19 cellular contexts compared by ENCODE assay signal in the genomic region with DNA sequence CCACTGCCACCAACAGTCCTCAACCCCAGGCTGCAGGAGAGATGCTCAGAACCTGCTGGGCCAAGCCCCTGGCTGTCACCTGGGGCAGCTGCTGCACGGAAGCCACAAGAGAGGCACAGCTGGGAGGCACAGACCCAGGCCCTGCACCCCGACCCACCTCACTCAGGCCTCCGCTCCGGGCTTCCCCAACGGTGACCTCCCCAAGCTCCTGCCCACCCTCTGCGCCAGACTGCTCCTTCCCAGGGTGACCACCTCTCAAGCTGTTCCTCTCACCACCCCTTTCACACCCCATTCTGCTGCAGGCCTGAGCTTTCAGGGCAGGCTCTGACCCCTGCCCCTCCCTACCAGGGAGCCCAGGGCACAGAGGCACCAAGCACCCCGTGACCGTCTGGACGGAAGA. TPM values are rescaled to one million over a fixed set of nuclear protein-coding genes. Genes with fewer than 3 reads are reported as not detected.
DNase-seq lines count a peak whose midpoint lies in the region; ATAC-seq, FAIRE-seq and TF ChIP-seq lines count a peak whose summit lies in the region.
"Had no signal": no experiment of that assay in that cellular context is flagged by ENCODE, and none has a peak within 500 bp of the region (broad histone marks: within the 10 kb centered on the region; RNA-seq: fewer than 3 reads in every experiment).

No MANE protein-coding gene starts in this region.

- H3K4me2 ChIP-seq in H9 (ENCODE audit: insufficient read depth, insufficient read length, low read length) (no peak overlapping the region), GM12878 (ENCODE audit: control insufficient read depth, insufficient read depth) (peak overlapping the region; percentile 95)

- intact Hi-C loops in GM12878 (cut with micrococcal nuclease; ENCODE audit: unreplicated experiment), result no loop called here

- FAIRE-seq in GM12878 (lab: Jason Lieb, UNC) (no peak), small intestine (lab: Jason Lieb, UNC) (no peak)
- FAIRE-seq: H54 had no signal

- TF ChIP-seq RAD21 in GM12878 (IDR thresholded peaks at IDR 0.05; ENCODE audit: insufficient read depth, low read depth, low read length), result no peak

- H3K23ac ChIP-seq in H9 (ENCODE audit: insufficient read length, low read depth, low read length), result no peak overlapping the region

- no peak for TF ChIP-seq CTCF in GM12864 (IDR thresholded peaks at IDR 0.05; ENCODE audit: low read depth, low read length, missing control alignments)
- TF ChIP-seq CTCF in H9 (conservative IDR thresholded peaks at IDR 0.05), result no peak
- TF ChIP-seq CTCF in GM12878 (IDR thresholded peaks at IDR 0.05 in 2 of 3, conservative IDR thresholded peaks at IDR 0.05 in 1 of 3; ENCODE audit: control insufficient read depth in 2 of 3, extremely low read depth in 1 of 3, insufficient read depth in 1 of 3, low read depth in 3 of 3, low read length in 3 of 3), result no peak
- no peak for TF ChIP-seq CTCF in GM10266 (IDR thresholded peaks at IDR 0.05; ENCODE audit: control insufficient read depth, insufficient read depth, low read depth, missing control alignments)

- no peak overlapping the region for H2BK12ac ChIP-seq in H9 (ENCODE audit: insufficient read length, low read depth, low read length)

- TF ChIP-seq POLR2A in GM12878 (IDR thresholded peaks at IDR 0.05; ENCODE audit: low read depth, low read length), result no peak

- no peak for DNase-seq in GM12864 (ENCODE audit: low read depth)
- no peak for DNase-seq in H9
- no peak for DNase-seq in GM12878 (ENCODE audit: low read depth, low spot score)
- no peak for DNase-seq in naive B cell
- DNase-seq in HAP-1 (ENCODE audit: low spot score in 2 of 2), result no peak
- no peak for DNase-seq in T-cell
- DNase-seq in GM10266 (ENCODE audit: extremely low spot score), result no peak
- DNase-seq in small intestine, result no peak
- DNase-seq: activated CD4-positive, alpha-beta T cell treated with anti-CD3 and anti-CD28 coated beads, Interleukin-2, amount 10 ng/mL, durations not matched to agents 24 days and 14 days; brain microvascular endothelial cell; DMS 273 treated with DMSO at 0.1 percent for 48 hours; NCI-H1694; NCI-H446; sigmoid colon; stimulated activated CD4-positive, alpha-beta T cell treated with anti-CD3 and anti-CD28 coated beads, Interleukin-2, amount 100 ng/mL, for 48 hours; testis had no signal

- H4K5ac ChIP-seq in H9 (ENCODE audit: insufficient read length, low read depth, low read length), result no peak overlapping the region

- H2AK5ac ChIP-seq in H9 (ENCODE audit: insufficient read length, low read length), result no peak overlapping the region

- no peak overlapping the region for H2BK5ac ChIP-seq in H9 (ENCODE audit: insufficient read length, low read length)

- ATAC-seq in GM12878, result peak; percentile 5; the same call in 2 of the 3 replicates
- no peak for ATAC-seq in naive B cell (ENCODE audit: low read depth in 2 of 2)
- ATAC-seq in T-cell (replicated peaks in 1 of 4), result no peak
- ATAC-seq: activated naive CD4-positive, alpha-beta T cell treated with anti-CD3 and anti-CD28 coated beads, Interleukin-2, amount 50 U/mL, for 72 hours had no signal

- H3K9me3 ChIP-seq in H9 (ENCODE audit: control insufficient read depth, low read depth, low read length), result no peaks in the 10 kb centered on the region
- H3K9me3 ChIP-seq in GM12878 (replicated peaks; ENCODE audit: control insufficient read depth, insufficient read depth, low read length), result no peaks in the 10 kb centered on the region
- no peaks in the 10 kb centered on the region for H3K9me3 ChIP-seq in HAP-1
- H3K9me3 ChIP-seq in small intestine (ENCODE audit: control insufficient read depth, low read depth), result no peaks in the 10 kb centered on the region
- H3K9me3 ChIP-seq: neutrophil, sigmoid colon, testis had no signal

- no peak overlapping the region for H4K8ac ChIP-seq in H9 (replicated peaks; ENCODE audit: insufficient read length, low read depth, low read length)

- H3K27ac ChIP-seq in H9 (ENCODE audit: insufficient read length, low read depth, low read length) (no peak overlapping the region), GM12878 (ENCODE audit: control insufficient read depth, insufficient read depth) (peak overlapping the region; percentile 88), small intestine (ENCODE audit: low read depth in 1 of 2, low read length in 1 of 2) (no peak overlapping the region)
- H3K27ac ChIP-seq: brain microvascular endothelial cell, neutrophil, sigmoid colon, testis had no signal

- peak overlapping the region; percentile 8; the same call in 1 of the 2 replicates for H3K4ac ChIP-seq in H9 (ENCODE audit: low read depth, low read length)

- H3K9me3 Mint-ChIP-seq in H9 (no peaks in the 10 kb centered on the region), naive B cell (peaks cover 0 to 2% (median 0%) of the 10 kb centered on the region in 7 donors), T-cell (peaks cover 0 to 3% (median 2%) of the 10 kb centered on the region in 3 donors)
- H3K9me3 Mint-ChIP-seq: activated CD4-positive, alpha-beta T cell treated with anti-CD3 and anti-CD28 coated beads, Interleukin-2, amount 10 ng/mL, durations not matched to agents 24 days and 14 days; activated naive CD4-positive, alpha-beta T cell treated with anti-CD3 and anti-CD28 coated beads, Interleukin-2, amount 50 U/mL, for 72 hours had no signal

- no peak overlapping the region for H2BK15ac ChIP-seq in H9 (ENCODE audit: low read depth, low read length)

- in situ Hi-C loops in GM12878 (cut with MboI), result no loop called here
- in situ Hi-C loops in HAP-1 (cut with MboI; ENCODE audit: low sequenced_read_pairs), result no loop called here

- H3K27ac Mint-ChIP-seq in H9 (peak overlapping the region; percentile 90 to 97 (median 96); a peak in 5 of 7 replicates), naive B cell (peak overlapping the region in 5 of 6 donors; percentile 25 to 98 (median 92)), T-cell (no peak overlapping the region)
- H3K27ac Mint-ChIP-seq: activated CD4-positive, alpha-beta T cell treated with anti-CD3 and anti-CD28 coated beads, Interleukin-2, amount 10 ng/mL, durations not matched to agents 24 days and 14 days had no signal

- H3K4me1 ChIP-seq in H9 (ENCODE audit: insufficient read depth, low read length) (peaks cover 11% of the 10 kb centered on the region; the same call in 1 of the 2 replicates), GM12878 (ENCODE audit: control insufficient read depth, insufficient read depth, low read length) (peaks cover 62% of the 10 kb centered on the region), HAP-1 (peaks cover 51% of the 10 kb centered on the region), small intestine (ENCODE audit: control insufficient read depth in 2 of 2, insufficient read depth in 1 of 2, low read depth in 1 of 2, low read length in 1 of 2) (peaks cover 7 to 14% of the 10 kb centered on the region in 2 donors)

- H3K36me3 Mint-ChIP-seq in H9 (ENCODE audit: insufficient read depth in 1 of 3, low read depth in 3 of 3) (peaks cover 0 to under 1% (median 0%) of the 10 kb centered on the region in 3 experiments; a peak in 1 of 7 replicates), naive B cell (no peaks in the 10 kb centered on the region), T-cell (no peaks in the 10 kb centered on the region)

- H3K4me3 Mint-ChIP-seq in H9 (no peak overlapping the region; a peak in 1 of 5 replicates), naive B cell (peak overlapping the region; percentile 15 to 92 (median 86)), T-cell (no peak overlapping the region)
- H3K4me3 Mint-ChIP-seq: activated CD4-positive, alpha-beta T cell treated with anti-CD3 and anti-CD28 coated beads, Interleukin-2, amount 10 ng/mL, durations not matched to agents 24 days and 14 days had no signal

- POLR2A ChIA-PET in GM12878 (lab: Charles Lee) (interaction anchor here (0.7 to 2.1 kb wide), 3 partner anchors 9 to 32 kb away, joined by 3 to 14 read pairs (median 6); no protein-coding TSS in a partner anchor), T-cell (lab: Charles Lee) (no interaction called here)

- BruUV-seq in GM12878 (replicated peaks; lab: Mats Ljungman, UMichigan), result no TSS peak

- H3K18ac ChIP-seq in H9 (ENCODE audit: insufficient read length, low read depth, low read length), result peak overlapping the region; percentile 9

- H3K4me3 ChIP-seq in GM12864 (ENCODE audit: low read depth, low read length) (peak overlapping the region; percentile 48), GM12878 (peak overlapping the region; percentile 64; the same call in 1 of the 2 replicates), HAP-1 (no peak overlapping the region), small intestine (ENCODE audit: low read depth in 1 of 2, low read length in 2 of 2) (no peak overlapping the region)
- H3K4me3 ChIP-seq: sigmoid colon, testis had no signal

- peaks cover 69 to 71% of the 10 kb centered on the region in 2 experiments for H3K4me1 Mint-ChIP-seq in H9
- peaks cover 68 to 84% (median 80%) of the 10 kb centered on the region in 3 donors for H3K4me1 Mint-ChIP-seq in naive B cell
- H3K4me1 Mint-ChIP-seq in T-cell, result peaks cover 13 to 29% (median 18%) of the 10 kb centered on the region in 3 donors

- H3T11ph ChIP-seq in H9 (ENCODE audit: low read length), result no peak overlapping the region

- peaks cover 15% of the 10 kb centered on the region; the same call in 1 of the 2 replicates for H3K79me2 ChIP-seq in H9 (ENCODE audit: insufficient read depth, low read length)
- peaks cover 81% of the 10 kb centered on the region for H3K79me2 ChIP-seq in GM12878 (ENCODE audit: control insufficient read depth, insufficient read depth, low read length)

- H4K20me1 ChIP-seq in H9 (ENCODE audit: control insufficient read depth, insufficient read depth, insufficient read length) (no peaks in the 10 kb centered on the region), GM12878 (ENCODE audit: control insufficient read depth, insufficient read depth) (no peaks in the 10 kb centered on the region)

- no peak overlapping the region for H4K91ac ChIP-seq in H9 (ENCODE audit: insufficient read length, low read depth, low read length)

- H3K27me3 ChIP-seq in H9 (ENCODE audit: insufficient read depth, low read length), result no peaks in the 10 kb centered on the region
- no peaks in the 10 kb centered on the region for H3K27me3 ChIP-seq in GM12878 (replicated peaks in 1 of 2; ENCODE audit: control insufficient read depth in 2 of 2, insufficient read depth in 2 of 2, low read length in 1 of 2)
- no peaks in the 10 kb centered on the region for H3K27me3 ChIP-seq in HAP-1 (ENCODE audit: low read depth)
- H3K27me3 ChIP-seq in small intestine (ENCODE audit: control insufficient read depth in 2 of 2, insufficient read depth in 2 of 2, low read length in 2 of 2), result no peaks in the 10 kb centered on the region
- H3K27me3 ChIP-seq: brain microvascular endothelial cell, testis had no signal

- H2AFZ ChIP-seq in H9 (ENCODE audit: low read length) (no peak overlapping the region), GM12878 (ENCODE audit: control insufficient read depth, low read depth, low read length) (no peak overlapping the region)

- peaks cover 19% of the 10 kb centered on the region for H3K79me1 ChIP-seq in H9 (ENCODE audit: insufficient read depth, low read depth, low read length, poor library complexity, severe bottlenecking)

- peaks cover 0 to 4% of the 10 kb centered on the region in 2 experiments; a peak in 2 of 4 replicates for H3K36me3 ChIP-seq in GM12878 (ENCODE audit: control insufficient read depth in 2 of 2, insufficient read depth in 2 of 2, low read length in 1 of 2)
- H3K36me3 ChIP-seq in HAP-1 (replicated peaks), result no peaks in the 10 kb centered on the region
- no peaks in the 10 kb centered on the region for H3K36me3 ChIP-seq in small intestine (ENCODE audit: control insufficient read depth in 2 of 2, insufficient read depth in 2 of 2, low read length in 2 of 2)
- H3K36me3 ChIP-seq: brain microvascular endothelial cell, neutrophil, sigmoid colon had no signal

- no peaks in the 10 kb centered on the region for H3K27me3 Mint-ChIP-seq in H9 (ENCODE audit: low read depth)
- no peaks in the 10 kb centered on the region for H3K27me3 Mint-ChIP-seq in naive B cell
- H3K27me3 Mint-ChIP-seq in T-cell, result peaks cover 0 to 5% of the 10 kb centered on the region in 2 donors
- H3K27me3 Mint-ChIP-seq: activated CD4-positive, alpha-beta T cell treated with anti-CD3 and anti-CD28 coated beads, Interleukin-2, amount 10 ng/mL, durations not matched to agents 24 days and 14 days had no signal

- H2BK120ac ChIP-seq in H9 (ENCODE audit: low read depth, low read length, poor library complexity, severe bottlenecking), result no peak overlapping the region

- no peak overlapping the region for H3K56ac ChIP-seq in H9 (ENCODE audit: insufficient read length, low read depth, low read length)

- H3K9ac ChIP-seq in H9 (ENCODE audit: extremely low read depth, insufficient read length, low read length) (no peak overlapping the region), GM12878 (ENCODE audit: control insufficient read depth, insufficient read depth, low read length) (peak overlapping the region; percentile 65)

- H2BK20ac ChIP-seq in H9 (ENCODE audit: low read depth, low read length, poor library complexity, severe bottlenecking), result no peak overlapping the region

- no CpG with 5 or more reads among the region's 9 CpGs for WGBS in H9 (ENCODE audit: extremely low coverage, insufficient read length, low lambda C conversion rate)
- WGBS in GM12878 (ENCODE audit: insufficient coverage, insufficient replicate concordance, low lambda C conversion rate, missing lambda C conversion rate), result 7% methylated on average over 9 of the region's 9 CpGs
- WGBS in small intestine, 3 donors, result 90 to 96% (median 91%) methylated on average over 8 to 9 of the region's 9 CpGs

- RAD21 ChIA-PET in GM12878 (lab: Charles Lee; ENCODE audit: unreplicated experiment), result interaction anchor here (0.8 to 4.9 kb wide), 4 partner anchors 14 to 137 kb away, joined by 4 to 32 read pairs (median 6); no protein-coding TSS in a partner anchor

- SMC1A ChIA-PET in GM12878 (lab: Charles Lee; ENCODE audit: uncharacterized antibody, unreplicated experiment), result interaction anchor here (0.6 to 3.3 kb wide), 4 partner anchors 13 to 32 kb away, joined by 3 to 11 read pairs (median 4); no protein-coding TSS in a partner anchor

- H3K14ac ChIP-seq in H9 (ENCODE audit: insufficient read depth, low read length), result peak overlapping the region; percentile 39; the same call in 1 of the 2 replicates

- TF ChIP-seq EP300 in GM12878 (IDR thresholded peaks at IDR 0.05; ENCODE audit: borderline replicate concordance in 1 of 2, control insufficient read depth in 1 of 2, low read depth in 2 of 2, low read length in 2 of 2), result no peak

- no peaks in the 10 kb centered on the region for H3K23me2 ChIP-seq in H9 (ENCODE audit: insufficient read length, low read depth, low read length, poor library complexity, severe bottlenecking)

- CTCF ChIA-PET in GM12878 (lab: Yijun Ruan, JAX), result interaction anchor here (1.3 to 1.6 kb wide), 2 partner anchors 34 to 177 kb away, joined by 4 to 5 read pairs; no protein-coding TSS in a partner anchor
- CTCF ChIA-PET in T-cell (lab: Charles Lee), result no interaction called here

RNA-seq across cellular contexts. Expression of gene VAV2, which starts 33.0 kb away (rescaled TPM):
- 58.7 and 58.9 TPM in 2 replicates for total RNA-seq in H9 (2021)
- 39.5 and 41.0 TPM in 2 replicates for total RNA-seq in GM12878 (2013; cell fraction: nucleolus; rRNA removed)
- 15.4 and 17.3 TPM in 2 replicates for total RNA-seq in GM12878 (2014; rRNA removed)
- 17.8 and 18.1 TPM in 2 replicates for total RNA-seq in GM12878 (2014; rRNA removed; fragmentation: Illumina TruSeq; extraction: Trizol)
- 36.0 and 43.9 TPM in 2 replicates for total RNA-seq in GM12878 (2021)
- polyA plus RNA-seq in GM12878 (2011; ENCODE audit: low read depth), result 11.0 TPM
- polyA plus RNA-seq in GM12878 (2011; rRNA removed), result 9.7 and 13.3 TPM in 2 replicates
- 16.2 and 18.8 TPM in 2 replicates for polyA plus RNA-seq in GM12878 (2011; cell fraction: cytosol; rRNA removed)
- polyA plus RNA-seq in GM12878 (2011; cell fraction: nucleus; rRNA removed), result 37.5 and 42.0 TPM in 2 replicates
- 24.7 and 27.4 TPM in 2 replicates for polyA plus RNA-seq in GM12878 (2012)
- 16.1 and 23.6 TPM in 2 replicates for polyA plus RNA-seq in GM12878 (2014; fragmentation: Illumina TruSeq; extraction: Trizol)
- under 1 TPM; 0.13 to 0.53 TPM for polyA plus RNA-seq in GM12878 (2014; fragmentation: Nextera tagmentation; extraction: Ambion mirVana)
- 26.7 and 30.9 TPM in 2 replicates for polyA plus RNA-seq in GM12878 (2014; rRNA removed)
- 10 to 100 TPM; 13.5 to 16.6 TPM for polyA plus RNA-seq in GM12878 (2016; fragmentation: Nextera tagmentation; extraction: Ambion mirVana)
- 21.4 and 32.6 TPM in 2 replicates for polyA minus RNA-seq in GM12878 (2011; rRNA and poly(A)+ RNA removed)
- 12.7 and 13.9 TPM in 2 replicates for polyA minus RNA-seq in GM12878 (2011; cell fraction: cytosol; rRNA and poly(A)+ RNA removed)
- polyA minus RNA-seq in GM12878 (2011; cell fraction: nucleus; rRNA and poly(A)+ RNA removed), result 11.4 and 17.0 TPM in 2 replicates
- 10 to 100 TPM in 5 of 6 donors, 1 to 10 TPM in 1; 5.7 to 33.3 (median 15.2) TPM for polyA plus RNA-seq in naive B cell (ENCODE audit: low read depth in 6 of 6)
- total RNA-seq in T-cell, result 1 to 10 TPM; 1.2 to 7.5 (median 4.9) TPM
- 10 to 100 TPM; 26.7 to 40.3 (median 32.2) TPM for polyA plus RNA-seq in small intestine

Comparison
In these comparisons a context has a peak if more than half of its experiments do, and no peak if none do; other contexts are left out.
1. H3K4me3 ChIP-seq: peak in GM12864 (single experiment) and GM12878 (single experiment); none in HAP-1 (single experiment) and small intestine (0 of 2).
2. H3K27ac Mint-ChIP-seq: peak in H9 (3 of 3) and naive B cell (5 of 6); none in T-cell (0 of 2).
3. H3K4me3 Mint-ChIP-seq: peak in naive B cell (8 of 8); none in H9 (0 of 2) and T-cell (0 of 3).